In genomic region chr14:89283327-89284060, GRCh38 we compare ENCODE assay signal across 9 cellular contexts.
DNase-seq lines count a peak whose midpoint lies in the region; ATAC-seq, FAIRE-seq and TF ChIP-seq lines count a peak whose summit lies in the region.
"Had no signal": no experiment of that assay in that cellular context is flagged by ENCODE, and none has a peak within 500 bp of the region (broad histone marks: within the 10 kb centered on the region; RNA-seq: fewer than 3 reads in every experiment).

No MANE protein-coding gene starts in this region.

- peaks cover 2 to 19% of the 10 kb centered on the region in 2 donors for H3K36me3 ChIP-seq in gastroesophageal sphincter

- H3K27me3 ChIP-seq in gastroesophageal sphincter = no peaks in the 10 kb centered on the region

- H3K36me3 Mint-ChIP-seq in stimulated activated naive CD8-positive, alpha-beta T cell treated with anti-CD3 and anti-CD28 coated beads, Interleukin-15, Interleukin-2, amounts not matched to agents 100 ng/mL and 50 ng/mL, for 24 hours (ENCODE audit: low read depth) = peaks cover 53% of the 10 kb centered on the region

- TF ChIP-seq EP300 in gastroesophageal sphincter (IDR thresholded peaks at IDR 0.05) = no peak

- no peaks in the 10 kb centered on the region for H3K9me3 ChIP-seq in gastroesophageal sphincter

- no peaks in the 10 kb centered on the region for H3K4me1 ChIP-seq in gastroesophageal sphincter

- peaks cover 90% of the 10 kb centered on the region for H3K4me1 Mint-ChIP-seq in stimulated activated naive CD8-positive, alpha-beta T cell treated with anti-CD3 and anti-CD28 coated beads, Interleukin-15, Interleukin-2, amounts not matched to agents 100 ng/mL and 50 ng/mL, for 24 hours (ENCODE audit: low read depth)

- no peak for TF ChIP-seq CTCF in gastroesophageal sphincter (IDR thresholded peaks at IDR 0.05)

- no peak for TF ChIP-seq POLR2A in gastroesophageal sphincter (IDR thresholded peaks at IDR 0.05)

- ATAC-seq in HG02973 (IDR thresholded peaks at IDR 0.05; ENCODE audit: unreplicated experiment) = peak; percentile 76
- no peak for ATAC-seq in gastroesophageal sphincter

- H3K4me3 ChIP-seq in gastroesophageal sphincter = no peak overlapping the region

- WGBS in gastroesophageal sphincter (ENCODE audit: low coverage in 1 of 2), 2 donors = 89 to 100% methylated on average over 1 to 3 of the region's 6 CpGs

- peak overlapping the region; percentile 21 for H3K4me3 Mint-ChIP-seq in stimulated activated naive CD8-positive, alpha-beta T cell treated with anti-CD3 and anti-CD28 coated beads, Interleukin-15, Interleukin-2, amounts not matched to agents 100 ng/mL and 50 ng/mL, for 24 hours

- H3K27me3 Mint-ChIP-seq in stimulated activated naive CD8-positive, alpha-beta T cell treated with anti-CD3 and anti-CD28 coated beads, Interleukin-15, Interleukin-2, amounts not matched to agents 100 ng/mL and 50 ng/mL, for 24 hours = no peaks in the 10 kb centered on the region

- peak; percentile 32 for DNase-seq in activated naive CD4-positive, alpha-beta T cell treated with Interleukin-2 at 50 U/mL for 16 hours
- DNase-seq in activated naive CD4-positive, alpha-beta T cell treated with anti-CD3 and anti-CD28 coated beads, Interleukin-2, amount 50 U/mL, for 16 hours = no peak
- DNase-seq in activated T-cell treated with anti-CD3 and anti-CD28 coated beads, Interleukin-2, amount 50 U/mL, for 48 hours = peak; percentile 57 to 60
- DNase-seq in urothelium cell line (ENCODE audit: low spot score) = no peak
- no peak for DNase-seq in NCI-H2227 (lab: John Stamatoyannopoulos, UW; ENCODE audit: unreplicated experiment)
- DNase-seq: substantia nigra had no signal

- peak overlapping the region; percentile 85 for H3K27ac Mint-ChIP-seq in stimulated activated naive CD8-positive, alpha-beta T cell treated with anti-CD3 and anti-CD28 coated beads, Interleukin-15, Interleukin-2, amounts not matched to agents 100 ng/mL and 50 ng/mL, for 24 hours

- no peaks in the 10 kb centered on the region for H3K9me3 Mint-ChIP-seq in stimulated activated naive CD8-positive, alpha-beta T cell treated with anti-CD3 and anti-CD28 coated beads, Interleukin-15, Interleukin-2, amounts not matched to agents 100 ng/mL and 50 ng/mL, for 24 hours

- H3K27ac ChIP-seq in gastroesophageal sphincter = no peak overlapping the region

- no peak for FAIRE-seq in urothelium cell line (lab: Jason Lieb, UNC)

Comparison
In these comparisons a context has a peak if more than half of its experiments do, and no peak if none do; other contexts are left out.
1. DNase-seq: peak in activated naive CD4-positive, alpha-beta T cell treated with Interleukin-2 at 50 U/mL for 16 hours (single experiment) and activated T-cell treated with anti-CD3 and anti-CD28 coated beads, Interleukin-2, amount 50 U/mL, for 48 hours (2 of 2); none in activated naive CD4-positive, alpha-beta T cell treated with anti-CD3 and anti-CD28 coated beads, Interleukin-2, amount 50 U/mL, for 16 hours (single experiment), urothelium cell line (single experiment) and NCI-H2227 (single experiment).